ENCODE assay signal across 12 cellular contexts in the genomic region with DNA sequence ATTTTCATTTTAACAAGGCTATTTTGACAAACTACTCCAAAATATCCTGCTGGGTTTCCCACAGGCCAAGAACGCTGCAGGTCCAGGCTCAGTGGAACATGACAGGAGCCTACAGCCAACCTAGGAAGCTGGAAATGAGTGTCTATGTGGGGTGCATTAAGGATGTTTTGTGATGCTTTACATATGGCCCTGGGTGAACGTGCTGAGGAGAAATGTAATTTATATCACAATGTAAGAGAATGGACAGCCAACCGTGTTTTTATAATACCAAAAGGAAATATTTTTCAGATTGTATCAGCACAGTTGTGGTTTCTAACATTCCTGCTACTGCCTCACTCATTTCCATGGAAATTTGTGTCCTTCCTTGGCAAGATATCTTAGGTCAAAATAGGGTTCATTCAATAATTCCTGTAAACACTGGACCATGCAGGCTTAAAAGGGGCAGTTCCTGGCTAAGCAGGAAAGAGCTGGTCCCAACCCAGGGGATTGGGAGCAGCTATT. TPM values are rescaled to one million over a fixed set of nuclear protein-coding genes. Genes with fewer than 3 reads are reported as not detected.
DNase-seq lines count a peak whose midpoint lies in the region; TF ChIP-seq lines count a peak whose summit lies in the region.
"Had no signal": no experiment of that assay in that cellular context is flagged by ENCODE, and none has a peak within 500 bp of the region (broad histone marks: within the 10 kb centered on the region; RNA-seq: fewer than 3 reads in every experiment).

No MANE protein-coding gene starts in this region.

- no TSS peak for BruUV-seq in MCF 10A (replicated peaks; lab: Mats Ljungman, UMichigan)

- H3K36me3 Mint-ChIP-seq in MCF 10A (ENCODE audit: insufficient read depth, unreplicated experiment), result peaks cover 6% of the 10 kb centered on the region
- H3K36me3 Mint-ChIP-seq: mesothelial cell of epicardium had no signal

- H3K36me3 ChIP-seq in right atrium auricular region, result no peaks in the 10 kb centered on the region

- peaks cover 0 to 8% of the 10 kb centered on the region in 2 donors for H3K4me1 ChIP-seq in right atrium auricular region

- H3K4me1 Mint-ChIP-seq in MCF 10A (ENCODE audit: insufficient read depth, unreplicated experiment), result peaks cover 37% of the 10 kb centered on the region

- H3K27ac ChIP-seq in right atrium auricular region (peak overlapping the region; percentile 55 to 78), skin epidermis (peak overlapping the region in 17 of 21 experiments; percentile 16 to 85 (median 57))

- H3K4me3 Mint-ChIP-seq in MCF 10A (ENCODE audit: unreplicated experiment), result no peak overlapping the region
- H3K4me3 Mint-ChIP-seq: mesothelial cell of epicardium had no signal

- DNase-seq in GM04503 (ENCODE audit: low read depth) (peak; percentile 72), MCF 10A (ENCODE audit: unreplicated experiment) (peak; percentile 76), right atrium auricular region (ENCODE audit: low spot score) (no peak), retina (no peak), SHP77 (lab: John Stamatoyannopoulos, UW) (no peak), NCI-H510A (lab: John Stamatoyannopoulos, UW) (no peak), NCI-H524 (lab: John Stamatoyannopoulos, UW) (no peak)
- DNase-seq: COR-L47; effector CD4-positive, alpha-beta T cell; NCI-H2081 had no signal

- CTCF ChIA-PET in MCF 10A (lab: Yijun Ruan, JAX), result interaction anchor here (1.1 to 2.6 kb wide), 5 partner anchors 9 to 200 kb away, joined by 3 to 16 read pairs (median 5); no protein-coding TSS in a partner anchor

- TF ChIP-seq CTCF in MCF 10A (IDR thresholded peaks at IDR 0.05; ENCODE audit: unreplicated experiment), result no peak
- TF ChIP-seq CTCF in right atrium auricular region (IDR thresholded peaks at IDR 0.05), result no peak

- POLR2A ChIA-PET in MCF 10A (lab: Yijun Ruan, JAX), result interaction anchor here (1.1 to 2.4 kb wide), 7 partner anchors 10 to 342 kb away, joined by 3 to 11 read pairs (median 5); partner anchors contain the start of gene ETNK1

- peaks cover 12% of the 10 kb centered on the region for H3K9me3 Mint-ChIP-seq in MCF 10A (ENCODE audit: unreplicated experiment)

- H3K27ac Mint-ChIP-seq in MCF 10A (ENCODE audit: low read depth, unreplicated experiment), result peak overlapping the region; percentile 88
- H3K27ac Mint-ChIP-seq: mesothelial cell of epicardium had no signal

- H3K27me3 Mint-ChIP-seq in MCF 10A (ENCODE audit: insufficient read depth, unreplicated experiment), result no peaks in the 10 kb centered on the region

- no peaks in the 10 kb centered on the region for H3K27me3 ChIP-seq in right atrium auricular region

- intact Hi-C loops in MCF 10A (cut with micrococcal nuclease), result no loop called here

- H3K4me3 ChIP-seq in right atrium auricular region, result no peak overlapping the region
- no peak overlapping the region for H3K4me3 ChIP-seq in skin epidermis

- no peaks in the 10 kb centered on the region for H3K9me3 ChIP-seq in right atrium auricular region

RNA-seq across cellular contexts. Expression of gene ST8SIA1, which starts 51.5 kb away (rescaled TPM):
- total RNA-seq in MCF 10A (2022) (3.8 and 4.7 TPM in 2 replicates), right atrium auricular region (1 to 10 TPM; 3.3 to 5.0 TPM)

Comparison
In these comparisons a context has a peak if more than half of its experiments do, and no peak if none do; other contexts are left out.
1. DNase-seq: peak in GM04503 (single experiment) and MCF 10A (single experiment); none in right atrium auricular region (single experiment), retina (single experiment), SHP77 (0 of 2), NCI-H510A (single experiment) and NCI-H524 (0 of 2).